18 cellular contexts compared by ENCODE assay signal in the genomic region with DNA sequence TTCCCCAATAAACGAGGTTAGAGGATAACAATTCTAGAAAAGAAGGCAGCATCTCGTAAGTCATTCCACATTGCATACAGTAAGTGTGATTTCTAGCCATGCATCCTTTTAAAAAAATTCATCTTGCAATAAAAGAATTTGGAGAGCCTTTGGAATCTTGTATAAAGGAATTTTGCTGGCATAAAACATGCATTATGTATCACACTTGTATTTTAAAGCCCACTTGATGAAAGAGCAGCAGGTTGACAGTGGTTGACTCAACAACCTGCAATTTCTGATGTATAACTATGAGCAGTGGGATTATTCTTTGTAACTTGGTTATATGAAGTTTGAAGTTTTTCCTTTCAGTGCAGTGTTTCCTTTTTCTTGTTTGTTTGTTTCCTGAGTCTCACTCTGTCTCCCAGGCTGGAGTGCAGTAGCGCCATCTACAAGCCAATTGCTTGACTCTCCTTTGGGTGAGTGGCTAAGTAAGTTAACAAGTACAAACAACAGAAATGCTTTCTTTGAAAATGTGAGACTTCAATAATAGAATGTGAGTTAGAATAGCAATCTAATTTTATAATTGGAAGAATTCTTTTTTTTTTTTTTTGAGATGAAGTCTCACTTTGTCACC. TPM values are rescaled to one million over a fixed set of nuclear protein-coding genes. Genes with fewer than 3 reads are reported as not detected.
A peak's percentile ranks its signal among the peaks of the same experiment; 100 is the strongest.
DNase-seq lines count a peak whose midpoint lies in the region; ATAC-seq, FAIRE-seq and TF ChIP-seq lines count a peak whose summit lies in the region.
"Had no signal": no experiment of that assay in that cellular context is flagged by ENCODE, and none has a peak within 500 bp of the region (broad histone marks: within the 10 kb centered on the region; RNA-seq: fewer than 3 reads in every experiment).

No MANE protein-coding gene starts in this region.

- CTCF ChIA-PET in GM10248 (lab: Yijun Ruan, JAX) (no interaction called here), endothelial cell of umbilical vein (lab: Charles Lee) (no interaction called here)

- H3K9ac ChIP-seq in endothelial cell of umbilical vein (replicated peaks; ENCODE audit: extremely low read depth, insufficient read depth, low read length) = no peak overlapping the region

- H3K4me1 Mint-ChIP-seq in natural killer cell treated with Interleukin-12 subunit alpha and Interleukin-12 subunit beta and Interleukin-15 and Interleukin-18, amount 100 ng/mL, for 72 hours (ENCODE audit: low read depth in 2 of 2) = peaks cover 48 to 53% of the 10 kb centered on the region in 2 donors

- POLR2A ChIA-PET in GM10248 (lab: Yijun Ruan, JAX) = no interaction called here
- POLR2A ChIA-PET in endothelial cell of umbilical vein (lab: Charles Lee) = interaction anchor here (0.9 kb wide), 1 partner anchor 17 kb away, joined by 10 read pairs; no protein-coding TSS in a partner anchor

- H4K20me1 ChIP-seq in endothelial cell of umbilical vein (replicated peaks; ENCODE audit: control insufficient read depth, extremely low read depth, insufficient read depth, low read length) = no peaks in the 10 kb centered on the region

- TF ChIP-seq POLR2A in endothelial cell of umbilical vein (IDR thresholded peaks at IDR 0.05; ENCODE audit: low read depth, low read length) = no peak

- H3K4me3 Mint-ChIP-seq in natural killer cell treated with Interleukin-12 subunit alpha and Interleukin-12 subunit beta and Interleukin-15 and Interleukin-18, amount 100 ng/mL, for 72 hours = no peak overlapping the region

- ATAC-seq in RWPE2 (ENCODE audit: low read depth) (no peak), GM21381 (IDR thresholded peaks at IDR 0.05; ENCODE audit: unreplicated experiment) (no peak)
- ATAC-seq in natural killer cell treated with Interleukin-12 subunit alpha and Interleukin-12 subunit beta and Interleukin-15 and Interleukin-18, amount 100 ng/mL, for 72 hours = no peak
- ATAC-seq: sciatic nerve had no signal

- FAIRE-seq in endothelial cell of umbilical vein (lab: Jason Lieb, UNC) = peak; percentile 64

- H3K4me1 ChIP-seq in RWPE2 (ENCODE audit: insufficient read depth, poor library complexity, severe bottlenecking) = peaks cover 45% of the 10 kb centered on the region
- H3K4me1 ChIP-seq in endothelial cell of umbilical vein (ENCODE audit: control insufficient read depth, extremely low read depth, insufficient read depth, low read length) = peaks cover 18% of the 10 kb centered on the region
- no peaks in the 10 kb centered on the region for H3K4me1 ChIP-seq in ascending aorta

- H3K9me3 ChIP-seq in RWPE2 (ENCODE audit: severe bottlenecking) (no peaks in the 10 kb centered on the region), endothelial cell of umbilical vein (replicated peaks; ENCODE audit: control insufficient read depth, insufficient read depth, low read length) (no peaks in the 10 kb centered on the region), ascending aorta (no peaks in the 10 kb centered on the region)
- H3K9me3 ChIP-seq: SJCRH30, tibial artery had no signal

- TF ChIP-seq CTCF in 22Rv1 (IDR thresholded peaks at IDR 0.05) (peak; percentile 31), GM10248 (IDR thresholded peaks at IDR 0.05; ENCODE audit: control extremely low read depth, extremely low read depth, low read depth, missing control alignments) (peak; percentile 14), RWPE2 (IDR thresholded peaks at IDR 0.05; ENCODE audit: poor library complexity, severe bottlenecking) (no peak), endothelial cell of umbilical vein (IDR thresholded peaks at IDR 0.05; ENCODE audit: extremely low read depth in 1 of 2, insufficient read depth in 1 of 2, low read depth in 1 of 2, low read length in 2 of 2) (no peak), ascending aorta (IDR thresholded peaks at IDR 0.05) (no peak)

- H3K27me3 Mint-ChIP-seq in natural killer cell treated with Interleukin-12 subunit alpha and Interleukin-12 subunit beta and Interleukin-15 and Interleukin-18, amount 100 ng/mL, for 72 hours = no peaks in the 10 kb centered on the region
- H3K27me3 Mint-ChIP-seq: IgD-negative memory B cell had no signal

- H3K9me1 ChIP-seq in endothelial cell of umbilical vein (replicated peaks; ENCODE audit: control insufficient read depth, extremely low read depth, insufficient read depth, low read length) = peaks cover 3% of the 10 kb centered on the region

- intact Hi-C loops in endothelial cell of umbilical vein (cut with micrococcal nuclease) = loop anchor here (2.0 kb wide), 2 partner anchors 19 to 23 kb away; no protein-coding TSS in a partner anchor
- intact Hi-C loops in ascending aorta (cut with DNase I) = no loop called here

- H3K36me3 ChIP-seq in RWPE2 (ENCODE audit: low read depth) (no peaks in the 10 kb centered on the region), endothelial cell of umbilical vein (ENCODE audit: control insufficient read depth in 2 of 2, extremely low read depth in 1 of 2, insufficient read depth in 2 of 2, low read length in 2 of 2) (no peaks in the 10 kb centered on the region), ascending aorta (no peaks in the 10 kb centered on the region)
- H3K36me3 ChIP-seq: SJCRH30, tibial artery had no signal

- dilution Hi-C loops in endothelial cell of umbilical vein (cut with MboI; ENCODE audit: extremely low pct_ligation_motif_present, low sequenced_read_pairs) = no loop called here

- H3K4me3 ChIP-seq in RWPE2 (ENCODE audit: severe bottlenecking) = no peak overlapping the region
- H3K4me3 ChIP-seq in endothelial cell of umbilical vein (replicated peaks in 1 of 3; ENCODE audit: insufficient read depth in 1 of 3, low read depth in 1 of 3, low read length in 3 of 3) = no peak overlapping the region
- H3K4me3 ChIP-seq in ascending aorta = no peak overlapping the region
- H3K4me3 ChIP-seq: dorsolateral prefrontal cortex, SJCRH30, tibial artery had no signal

- no peak overlapping the region for H2AFZ ChIP-seq in endothelial cell of umbilical vein (ENCODE audit: low read depth, low read length)

- no peak for DNase-seq in GM10248 (ENCODE audit: extremely low spot score)
- DNase-seq in RWPE2 (ENCODE audit: low spot score) = no peak
- DNase-seq in endothelial cell of umbilical vein (ENCODE audit: low read depth, low spot score) = peak; percentile 37
- DNase-seq in ascending aorta (ENCODE audit: low spot score in 2 of 2) = no peak
- no peak for DNase-seq in SIG-M5 (lab: John Stamatoyannopoulos, UW)
- DNase-seq in natural killer cell treated with Interleukin-12 subunit alpha and Interleukin-12 subunit beta and Interleukin-15 and Interleukin-18, amount 100 ng/mL, for 72 hours (ENCODE audit: low spot score) = no peak
- DNase-seq: activated effector memory CD4-positive, alpha-beta T cell treated with Interleukin-2 at 50 U/mL for 16 hours; Calu3; dorsolateral prefrontal cortex; NCI-H1105 treated with DMSO at 0.1 percent for 48 hours; NCI-H446; SJCRH30; stimulated activated CD4-positive, alpha-beta T cell treated with anti-CD3 and anti-CD28 coated beads, Interleukin-4, amount 100 ng/mL, for 1 hour; tibial artery had no signal

- no peak overlapping the region for H3K27ac Mint-ChIP-seq in natural killer cell treated with Interleukin-12 subunit alpha and Interleukin-12 subunit beta and Interleukin-15 and Interleukin-18, amount 100 ng/mL, for 72 hours
- H3K27ac Mint-ChIP-seq: IgD-negative memory B cell had no signal

- no TSS peak for BruUV-seq in endothelial cell of umbilical vein (replicated peaks; lab: Mats Ljungman, UMichigan)

- H3K27me3 ChIP-seq in RWPE2 (ENCODE audit: insufficient read depth, poor library complexity, severe bottlenecking) (no peaks in the 10 kb centered on the region), endothelial cell of umbilical vein (ENCODE audit: control insufficient read depth in 2 of 2, insufficient read depth in 2 of 2, low read length in 2 of 2) (no peaks in the 10 kb centered on the region), ascending aorta (no peaks in the 10 kb centered on the region)
- H3K27me3 ChIP-seq: dorsolateral prefrontal cortex, SJCRH30, tibial artery had no signal

- peaks cover 3% of the 10 kb centered on the region for H3K79me2 ChIP-seq in endothelial cell of umbilical vein (ENCODE audit: control insufficient read depth, insufficient read depth, low read length)

- no peaks in the 10 kb centered on the region for H3K9me3 Mint-ChIP-seq in natural killer cell treated with Interleukin-12 subunit alpha and Interleukin-12 subunit beta and Interleukin-15 and Interleukin-18, amount 100 ng/mL, for 72 hours
- H3K9me3 Mint-ChIP-seq: IgD-negative memory B cell had no signal

- H3K4me2 ChIP-seq in endothelial cell of umbilical vein (ENCODE audit: insufficient read depth, low read length) = no peak overlapping the region

- H3K27ac ChIP-seq in 22Rv1 (no peak overlapping the region), RWPE2 (ENCODE audit: poor library complexity, severe bottlenecking) (peak overlapping the region; percentile 82), endothelial cell of umbilical vein (ENCODE audit: insufficient read depth, low read depth, low read length) (no peak overlapping the region), ascending aorta (no peak overlapping the region)
- H3K27ac ChIP-seq: dorsolateral prefrontal cortex, SJCRH30, tibial artery had no signal

- H3K36me3 Mint-ChIP-seq in natural killer cell treated with Interleukin-12 subunit alpha and Interleukin-12 subunit beta and Interleukin-15 and Interleukin-18, amount 100 ng/mL, for 72 hours = no peaks in the 10 kb centered on the region

TF ChIP-seq in endothelial cell of umbilical vein, 7 proteins besides CTCF, POLR2A, EP300 and RAD21 (continues in another document):
- TF ChIP-seq EZH2 (IDR thresholded peaks at IDR 0.05; ENCODE audit: borderline replicate concordance, low read depth, low read length, severe bottlenecking) (no peak), JUN (IDR thresholded peaks at IDR 0.05; ENCODE audit: borderline replicate concordance, insufficient read depth, insufficient read length, low read depth) (no peak), POLR2AphosphoS5 (IDR thresholded peaks at IDR 0.05; ENCODE audit: insufficient read depth, low read depth, low read length) (no peak)
- TF ChIP-seq, protein P1, sequence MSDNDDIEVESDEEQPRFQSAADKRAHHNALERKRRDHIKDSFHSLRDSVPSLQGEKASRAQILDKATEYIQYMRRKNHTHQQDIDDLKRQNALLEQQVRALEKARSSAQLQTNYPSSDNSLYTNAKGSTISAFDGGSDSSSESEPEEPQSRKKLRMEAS (IDR thresholded peaks at IDR 0.05; ENCODE audit: insufficient read depth, insufficient read length) = no peak

RNA-seq across cellular contexts. Expression of a gene that starts 39.9 kb away (rescaled TPM):
- 8.8 and 10.6 TPM in 2 replicates for total RNA-seq in endothelial cell of umbilical vein
- 2.6 and 2.9 TPM in 2 replicates for polyA plus RNA-seq in endothelial cell of umbilical vein
- 3.2 and 3.7 TPM in 2 replicates for polyA plus RNA-seq in endothelial cell of umbilical vein (2011; cell fraction: cytosol; rRNA removed)
- polyA plus RNA-seq in endothelial cell of umbilical vein (2011; cell fraction: nucleus; rRNA removed) = 12.8 and 13.0 TPM in 2 replicates
- polyA plus RNA-seq in endothelial cell of umbilical vein (2012) = 3.5 and 4.7 TPM in 2 replicates
- polyA minus RNA-seq in endothelial cell of umbilical vein = 7.0 and 7.5 TPM in 2 replicates
- polyA minus RNA-seq in endothelial cell of umbilical vein (2011; cell fraction: cytosol; rRNA and poly(A)+ RNA removed) = 4.8 TPM
- 11.3 and 11.4 TPM in 2 replicates for polyA minus RNA-seq in endothelial cell of umbilical vein (2011; cell fraction: nucleus; rRNA and poly(A)+ RNA removed)
- 5.0 TPM for total RNA-seq in ascending aorta
- total RNA-seq in natural killer cell treated with Interleukin-12 subunit alpha and Interleukin-12 subunit beta and Interleukin-15 and Interleukin-18, amount 100 ng/mL, for 72 hours = 10 to 100 TPM; 28.6 to 34.9 TPM

Comparison
In these comparisons a context has a peak if more than half of its experiments do, and no peak if none do; other contexts are left out.
1. CTCF ChIP-seq: peak in 22Rv1 (single experiment) and GM10248 (single experiment); none in RWPE2 (single experiment), endothelial cell of umbilical vein (0 of 2) and ascending aorta (0 of 3).